In the genomic region with DNA sequence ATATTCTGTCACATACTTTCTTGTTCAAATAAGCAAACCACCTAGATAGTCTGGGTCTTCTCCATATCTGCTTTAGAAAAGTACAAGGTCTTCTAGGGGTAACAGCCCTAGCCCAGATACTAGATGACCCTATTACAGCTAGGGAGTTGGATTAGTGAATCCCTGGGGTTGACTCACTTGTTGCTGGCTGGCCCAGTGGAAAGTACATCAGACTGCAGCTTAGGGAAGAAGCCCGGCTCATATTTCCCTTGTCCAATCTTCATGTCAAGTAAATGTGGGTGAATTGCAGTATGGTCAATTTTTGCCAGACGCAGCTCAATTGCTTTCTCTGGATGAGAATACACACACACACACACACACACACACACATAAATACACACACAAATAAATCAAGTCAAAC, we compare ENCODE assay signal across 17 cellular contexts.
DNase-seq lines count a peak whose midpoint lies in the region; ATAC-seq and TF ChIP-seq lines count a peak whose summit lies in the region.
"Had no signal": no experiment of that assay in that cellular context is flagged by ENCODE, and none has a peak within 500 bp of the region (broad histone marks: within the 10 kb centered on the region; RNA-seq: fewer than 3 reads in every experiment).

No MANE protein-coding gene starts in this region.

- H3K27me3 ChIP-seq in left lung = no peaks in the 10 kb centered on the region
- H3K27me3 ChIP-seq: BLaER1 treated with 17β-estradiol and CSF1 and Interleukin-3, amounts not matched to agents 10 nM and 100 nM; Peyer's patch had no signal

- H3K4me1 ChIP-seq in left lung = no peaks in the 10 kb centered on the region
- H3K4me1 ChIP-seq: Peyer's patch had no signal

- DNase-seq in AG20443 (ENCODE audit: low spot score) (peak; percentile 44), M059J (ENCODE audit: low read depth) (peak; percentile 52), dedifferentiated amniotic fluid mesenchymal stem cell (ENCODE audit: extremely low spot score) (peak; percentile 63), left lung (no peak)
- DNase-seq in natural killer cell treated with Interleukin-12 subunit alpha and Interleukin-12 subunit beta and Interleukin-15 and Interleukin-18, amount 100 ng/mL, for 72 hours (ENCODE audit: low spot score) = no peak
- DNase-seq: activated CD4-positive, CD25-positive, alpha-beta regulatory T cell treated with anti-CD3 and anti-CD28 coated beads, Interleukin-2, amount 50 U/mL, for 72 hours; activated CD8-positive, alpha-beta memory T cell treated with anti-CD3 and anti-CD28 coated beads, Interleukin-2, amount 50 U/mL, for 4 hours; activated naive CD4-positive, alpha-beta T cell treated with anti-CD3 and anti-CD28 coated beads, Interleukin-2, amount 50 U/mL, for 16 hours; DMS79; NCI-H524; Peyer's patch had no signal

- no peak overlapping the region for H3K27ac ChIP-seq in left lung
- H3K27ac ChIP-seq: HL-60, Peyer's patch had no signal

- peaks cover 10 to 17% of the 10 kb centered on the region in 2 donors for H3K4me1 Mint-ChIP-seq in natural killer cell treated with Interleukin-12 subunit alpha and Interleukin-12 subunit beta and Interleukin-15 and Interleukin-18, amount 100 ng/mL, for 72 hours (ENCODE audit: low read depth in 2 of 2)

- intact Hi-C loops in left lung (cut with DNase I) = loop anchor here in 1 of 2 donors (10.0 kb wide), 1 partner anchor 94 kb away; a partner anchor contains a TSS

- H3K9me3 ChIP-seq in left lung = no peaks in the 10 kb centered on the region
- H3K9me3 ChIP-seq: Peyer's patch had no signal

- peaks cover 9% of the 10 kb centered on the region for H3K36me3 Mint-ChIP-seq in natural killer cell treated with Interleukin-12 subunit alpha and Interleukin-12 subunit beta and Interleukin-15 and Interleukin-18, amount 100 ng/mL, for 72 hours

- no peaks in the 10 kb centered on the region for H3K9me3 Mint-ChIP-seq in natural killer cell treated with Interleukin-12 subunit alpha and Interleukin-12 subunit beta and Interleukin-15 and Interleukin-18, amount 100 ng/mL, for 72 hours

- H3K27ac Mint-ChIP-seq in natural killer cell treated with Interleukin-12 subunit alpha and Interleukin-12 subunit beta and Interleukin-15 and Interleukin-18, amount 100 ng/mL, for 72 hours = no peak overlapping the region

- no peaks in the 10 kb centered on the region for H3K27me3 Mint-ChIP-seq in natural killer cell treated with Interleukin-12 subunit alpha and Interleukin-12 subunit beta and Interleukin-15 and Interleukin-18, amount 100 ng/mL, for 72 hours
- H3K27me3 Mint-ChIP-seq: progenitor cell of endocrine pancreas had no signal

- TF ChIP-seq CTCF in left lung (IDR thresholded peaks at IDR 0.05) = no peak

- no peak overlapping the region for H3K4me3 ChIP-seq in left lung
- H3K4me3 ChIP-seq: BLaER1 treated with 17β-estradiol and CSF1 and Interleukin-3, amounts not matched to agents 10 nM and 100 nM; Peyer's patch had no signal

- H3K4me3 Mint-ChIP-seq in natural killer cell treated with Interleukin-12 subunit alpha and Interleukin-12 subunit beta and Interleukin-15 and Interleukin-18, amount 100 ng/mL, for 72 hours = no peak overlapping the region

- ATAC-seq in left lung (peak; percentile 41), HG02852 (IDR thresholded peaks at IDR 0.05; ENCODE audit: unreplicated experiment) (no peak), HG02571 (IDR thresholded peaks at IDR 0.05; ENCODE audit: unreplicated experiment) (no peak), GM18909 (IDR thresholded peaks at IDR 0.05; ENCODE audit: poor library complexity, unreplicated experiment) (no peak)
- ATAC-seq in natural killer cell treated with Interleukin-12 subunit alpha and Interleukin-12 subunit beta and Interleukin-15 and Interleukin-18, amount 100 ng/mL, for 72 hours = no peak

- peaks cover 0 to 75% of the 10 kb centered on the region in 2 donors for H3K36me3 ChIP-seq in left lung
- H3K36me3 ChIP-seq: Peyer's patch had no signal

Comparison
In these comparisons a context has a peak if more than half of its experiments do, and no peak if none do; other contexts are left out.
1. DNase-seq: peak in AG20443 (single experiment), M059J (single experiment) and dedifferentiated amniotic fluid mesenchymal stem cell (single experiment); none in left lung (0 of 2) and natural killer cell treated with Interleukin-12 subunit alpha and Interleukin-12 subunit beta and Interleukin-15 and Interleukin-18, amount 100 ng/mL, for 72 hours (single experiment).